In genomic region chrX:46903458-46904242, GRCh38 we compare ENCODE assay signal across 1 cellular context.
A peak's percentile ranks its signal among the peaks of the same experiment; 100 is the strongest.
TF ChIP-seq lines count a peak whose summit lies in the region.

No MANE protein-coding gene starts in this region.

TF ChIP-seq in HepG2, 621 proteins besides CTCF, POLR2A, EP300 and RAD21 (continued from another document):
- TF ChIP-seq, protein P1, sequence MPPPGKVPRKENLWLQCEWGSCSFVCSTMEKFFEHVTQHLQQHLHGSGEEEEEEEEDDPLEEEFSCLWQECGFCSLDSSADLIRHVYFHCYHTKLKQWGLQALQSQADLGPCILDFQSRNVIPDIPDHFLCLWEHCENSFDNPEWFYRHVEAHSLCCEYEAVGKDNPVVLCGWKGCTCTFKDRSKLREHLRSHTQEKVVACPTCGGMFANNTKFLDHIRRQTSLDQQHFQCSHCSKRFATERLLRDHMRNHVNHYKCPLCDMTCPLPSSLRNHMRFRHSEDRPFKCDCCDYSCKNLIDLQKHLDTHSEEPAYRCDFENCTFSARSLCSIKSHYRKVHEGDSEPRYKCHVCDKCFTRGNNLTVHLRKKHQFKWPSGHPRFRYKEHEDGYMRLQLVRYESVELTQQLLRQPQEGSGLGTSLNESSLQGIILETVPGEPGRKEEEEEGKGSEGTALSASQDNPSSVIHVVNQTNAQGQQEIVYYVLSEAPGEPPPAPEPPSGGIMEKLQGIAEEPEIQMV (CRISPR knock-in tag; IDR thresholded peaks at IDR 0.05; ENCODE audit: low read depth): no peak
- TF ChIP-seq, protein P2, sequence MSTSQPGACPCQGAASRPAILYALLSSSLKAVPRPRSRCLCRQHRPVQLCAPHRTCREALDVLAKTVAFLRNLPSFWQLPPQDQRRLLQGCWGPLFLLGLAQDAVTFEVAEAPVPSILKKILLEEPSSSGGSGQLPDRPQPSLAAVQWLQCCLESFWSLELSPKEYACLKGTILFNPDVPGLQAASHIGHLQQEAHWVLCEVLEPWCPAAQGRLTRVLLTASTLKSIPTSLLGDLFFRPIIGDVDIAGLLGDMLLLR (CRISPR knock-in tag; IDR thresholded peaks at IDR 0.05): no peak
- TF ChIP-seq PRDM15 (CRISPR knock-in tag; IDR thresholded peaks at IDR 0.05) (no peak), ZNF512 (CRISPR knock-in tag; IDR thresholded peaks at IDR 0.05) (no peak), CEBPB (IDR thresholded peaks at IDR 0.05; ENCODE audit: borderline replicate concordance, low read depth, low read length) (no peak), SALL1 (CRISPR knock-in tag; IDR thresholded peaks at IDR 0.05) (peak; percentile 60; the same call in 1 of the 2 replicates), CENPBD1 (CRISPR knock-in tag; IDR thresholded peaks at IDR 0.05; ENCODE audit: borderline replicate concordance, low read depth) (no peak), ZNF557 (CRISPR knock-in tag; IDR thresholded peaks at IDR 0.05) (no peak), NCOA5 (CRISPR knock-in tag; IDR thresholded peaks at IDR 0.05) (no peak), REL (CRISPR knock-in tag; conservative IDR thresholded peaks at IDR 0.05) (no peak), ZNF292 (CRISPR knock-in tag; IDR thresholded peaks at IDR 0.05; ENCODE audit: borderline replicate concordance, low read depth) (peak; percentile 62; the same call in 1 of the 2 replicates), CCDC6 (CRISPR knock-in tag; IDR thresholded peaks at IDR 0.05) (no peak), GTF3A (CRISPR knock-in tag; conservative IDR thresholded peaks at IDR 0.05) (no peak), HNRNPH1 (optimal IDR thresholded peaks at IDR 0.05; ENCODE audit: low read depth, low read length) (no peak), ZNF75D (CRISPR knock-in tag; IDR thresholded peaks at IDR 0.05; ENCODE audit: borderline replicate concordance) (no peak), ZNF143 (CRISPR knock-in tag; IDR thresholded peaks at IDR 0.05) (0 out of 2 replicates have a peak, but pooled peaks have one; percentile 13), GATAD2A (CRISPR knock-in tag; IDR thresholded peaks at IDR 0.05) (peak; percentile 33; the same call in 1 of the 2 replicates), ZSCAN5A (CRISPR knock-in tag; IDR thresholded peaks at IDR 0.05; ENCODE audit: borderline replicate concordance) (no peak), ZMYM4 (CRISPR knock-in tag; IDR thresholded peaks at IDR 0.05) (peak; percentile 54), STAG1 (CRISPR knock-in tag; IDR thresholded peaks at IDR 0.05) (peak; percentile 84)
- TF ChIP-seq, protein P3, sequence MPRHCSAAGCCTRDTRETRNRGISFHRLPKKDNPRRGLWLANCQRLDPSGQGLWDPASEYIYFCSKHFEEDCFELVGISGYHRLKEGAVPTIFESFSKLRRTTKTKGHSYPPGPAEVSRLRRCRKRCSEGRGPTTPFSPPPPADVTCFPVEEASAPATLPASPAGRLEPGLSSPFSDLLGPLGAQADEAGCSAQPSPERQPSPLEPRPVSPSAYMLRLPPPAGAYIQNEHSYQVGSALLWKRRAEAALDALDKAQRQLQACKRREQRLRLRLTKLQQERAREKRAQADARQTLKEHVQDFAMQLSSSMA (CRISPR knock-in tag; IDR thresholded peaks at IDR 0.05): no peak
- TF ChIP-seq, protein P4, sequence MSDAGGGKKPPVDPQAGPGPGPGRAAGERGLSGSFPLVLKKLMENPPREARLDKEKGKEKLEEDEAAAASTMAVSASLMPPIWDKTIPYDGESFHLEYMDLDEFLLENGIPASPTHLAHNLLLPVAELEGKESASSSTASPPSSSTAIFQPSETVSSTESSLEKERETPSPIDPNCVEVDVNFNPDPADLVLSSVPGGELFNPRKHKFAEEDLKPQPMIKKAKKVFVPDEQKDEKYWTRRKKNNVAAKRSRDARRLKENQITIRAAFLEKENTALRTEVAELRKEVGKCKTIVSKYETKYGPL (CRISPR knock-in tag; IDR thresholded peaks at IDR 0.05): no peak
- TF ChIP-seq, protein P5, sequence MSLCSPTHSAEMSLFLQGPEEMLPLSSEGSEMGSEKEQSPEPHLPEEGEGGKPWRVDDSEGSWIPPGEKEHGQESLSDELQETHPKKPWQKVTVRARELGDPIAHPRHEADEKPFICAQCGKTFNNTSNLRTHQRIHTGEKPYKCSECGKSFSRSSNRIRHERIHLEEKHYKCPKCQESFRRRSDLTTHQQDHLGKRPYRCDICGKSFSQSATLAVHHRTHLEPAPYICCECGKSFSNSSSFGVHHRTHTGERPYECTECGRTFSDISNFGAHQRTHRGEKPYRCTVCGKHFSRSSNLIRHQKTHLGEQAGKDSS (CRISPR knock-in tag; IDR thresholded peaks at IDR 0.05; ENCODE audit: borderline replicate concordance, low read depth): peak; percentile 63; the same call in 1 of the 2 replicates
